Comparison of ENCODE assay signal across 23 cellular contexts in the genomic region with DNA sequence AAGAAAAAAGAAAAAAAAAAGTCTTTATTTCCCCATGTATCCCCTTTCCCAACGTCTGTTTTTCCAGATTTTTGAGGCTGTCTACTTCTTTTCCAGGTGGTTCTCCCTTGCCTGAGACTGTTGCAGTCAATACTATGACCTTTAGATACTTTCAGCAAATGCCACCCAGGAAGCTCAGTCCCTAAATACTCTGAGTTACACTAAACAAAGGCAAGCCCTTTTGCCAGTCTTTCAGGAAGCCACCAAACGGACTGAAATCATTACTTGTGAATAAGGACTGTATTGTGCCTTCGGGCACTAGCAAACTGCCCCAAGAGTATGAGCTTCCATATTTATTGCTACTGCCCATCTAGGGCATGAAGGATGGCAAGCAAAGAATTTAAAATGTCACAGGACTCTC.
DNase-seq lines count a peak whose midpoint lies in the region; ATAC-seq, FAIRE-seq and TF ChIP-seq lines count a peak whose summit lies in the region.
"Had no signal": no experiment of that assay in that cellular context is flagged by ENCODE, and none has a peak within 500 bp of the region (broad histone marks: within the 10 kb centered on the region; RNA-seq: fewer than 3 reads in every experiment).

No MANE protein-coding gene starts in this region.

- no peak for TF ChIP-seq POLR2A in H1 (IDR thresholded peaks at IDR 0.05; ENCODE audit: control extremely low read depth in 1 of 2, low read depth in 2 of 2, low read length in 2 of 2)

- H3K4ac ChIP-seq in H1 (replicated peaks; ENCODE audit: insufficient read length, low read depth, low read length) = no peak overlapping the region

- CTCF ChIA-PET in H1 (lab: Charles Lee; ENCODE audit: partially characterized antibody) = interaction anchor here (0.7 to 0.9 kb wide), 2 partner anchors 467 to 481 kb away, joined by 3 read pairs; no protein-coding TSS in a partner anchor

- H2BK120ac ChIP-seq in H1 (replicated peaks; ENCODE audit: low read depth, low read length) = no peak overlapping the region

- no peaks in the 10 kb centered on the region for H3K27me3 ChIP-seq in OCI-LY3 (ENCODE audit: low read depth, low read length)
- H3K27me3 ChIP-seq in H1 (replicated peaks in 1 of 4; ENCODE audit: control insufficient read depth in 3 of 4, extremely low read depth in 1 of 4, insufficient read depth in 3 of 4, low read length in 3 of 4) = no peaks in the 10 kb centered on the region
- H3K27me3 ChIP-seq: BLaER1 treated with 17β-estradiol and CSF1 and Interleukin-3, amounts not matched to agents 10 nM and 100 nM had no signal

- H3K23me2 ChIP-seq in H1 (ENCODE audit: low read depth, low read length) = no peaks in the 10 kb centered on the region

- H3K14ac ChIP-seq in H1 (ENCODE audit: insufficient read length) = no peak overlapping the region

- no peak overlapping the region for H4K5ac ChIP-seq in H1 (ENCODE audit: insufficient read length, low read depth, low read length)

- H3K4me1 ChIP-seq in OCI-LY3 (ENCODE audit: low read length) = no peaks in the 10 kb centered on the region
- no peaks in the 10 kb centered on the region; a peak in 1 of 7 replicates for H3K4me1 ChIP-seq in H1 (replicated peaks in 1 of 4; ENCODE audit: control insufficient read depth in 3 of 4, insufficient read depth in 4 of 4, low read length in 3 of 4)
- H3K4me1 ChIP-seq: BLaER1 treated with 17β-estradiol and CSF1 and Interleukin-3, amounts not matched to agents 10 nM and 100 nM; Caco-2 had no signal

- H3K56ac ChIP-seq in H1 (replicated peaks; ENCODE audit: insufficient read length, low read depth, low read length) = no peak overlapping the region

- H3K27ac ChIP-seq in OCI-LY3 (ENCODE audit: low read length) (no peak overlapping the region), H1 (ENCODE audit: low read depth, low read length) (no peak overlapping the region)
- H3K27ac ChIP-seq: BLaER1 treated with 17β-estradiol and CSF1 and Interleukin-3, amounts not matched to agents 10 nM and 100 nM; C4-2B had no signal

- no peak overlapping the region for H2BK15ac ChIP-seq in H1 (ENCODE audit: low read length)

- H3K9ac ChIP-seq in OCI-LY3 (ENCODE audit: low read length) (no peak overlapping the region), H1 (replicated peaks in 1 of 4; ENCODE audit: extremely low read depth in 1 of 4, low read depth in 3 of 4, low read length in 3 of 4) (no peak overlapping the region)
- H3K9ac ChIP-seq: BLaER1 treated with 17β-estradiol and CSF1 and Interleukin-3, amounts not matched to agents 10 nM and 100 nM had no signal

- H3K9me3 ChIP-seq in OCI-LY3 (ENCODE audit: insufficient read depth, low read length) (no peaks in the 10 kb centered on the region), H1 (ENCODE audit: insufficient read depth in 2 of 2, low read depth in 1 of 2, low read length in 1 of 2) (no peaks in the 10 kb centered on the region)
- H3K9me3 ChIP-seq: BLaER1 treated with 17β-estradiol and CSF1 and Interleukin-3, amounts not matched to agents 10 nM and 100 nM; Caco-2 had no signal

- no peak for FAIRE-seq in H1 (lab: Jason Lieb, UNC)
- FAIRE-seq: A204.1, D721Med, G401.6, GM12891, GM19239 had no signal

- no peak for DNase-seq in H1 (ENCODE audit: low read depth in 1 of 2, low spot score in 2 of 2)
- DNase-seq in left colon = no peak
- no peak for DNase-seq in activated gamma-delta T cell treated with Interleukin-2 at 50 U/mL for 16 hours
- no peak for DNase-seq in NCI-H2227 treated with DMSO at 0.1 percent for 48 hours (lab: John Stamatoyannopoulos, UW)
- no peak for DNase-seq in AG20443 (ENCODE audit: low spot score)
- DNase-seq in SW 1271 (lab: John Stamatoyannopoulos, UW) = no peak
- DNase-seq: 8988T; ACHN; AML-193; Caco-2; Calu3; CD4-positive, alpha-beta T cell; CD8-positive, alpha-beta T cell; DMS79 treated with DMSO at 0.1 percent for 48 hours; GF-D8 had no signal

- H3K36me3 ChIP-seq in OCI-LY3 (replicated peaks; ENCODE audit: low read depth, low read length) (no peaks in the 10 kb centered on the region), H1 (ENCODE audit: control insufficient read depth in 2 of 4, insufficient read depth in 4 of 4, low read length in 3 of 4) (no peaks in the 10 kb centered on the region)
- H3K36me3 ChIP-seq: BLaER1 treated with 17β-estradiol and CSF1 and Interleukin-3, amounts not matched to agents 10 nM and 100 nM had no signal

- H2AFZ ChIP-seq in OCI-LY3 (ENCODE audit: low read depth, low read length) (0 out of 2 replicates have a peak overlapping the region, but pooled peaks have one; percentile 7), H1 (ENCODE audit: low read length) (0 out of 2 replicates have a peak overlapping the region, but pooled peaks have one; percentile 58)

- H2BK20ac ChIP-seq in H1 (ENCODE audit: low read length) = no peak overlapping the region

- H3K79me1 ChIP-seq in H1 (ENCODE audit: low read depth, low read length) = no peaks in the 10 kb centered on the region

- TF ChIP-seq RAD21 in H1 (IDR thresholded peaks at IDR 0.05 in 1 of 2, conservative IDR thresholded peaks at IDR 0.05 in 1 of 2; ENCODE audit: low read depth in 2 of 2, low read length in 2 of 2) = no peak

- WGBS in H1 (ENCODE audit: extremely low coverage in 1 of 2, insufficient coverage in 1 of 2, insufficient read length in 1 of 2, insufficient replicate concordance in 2 of 2, low coverage in 1 of 2, low lambda C conversion rate in 2 of 2, missing lambda C conversion rate in 1 of 2), 2 experiments = 92% methylated on average over 3 of the region's 3 CpGs; no CpG with 5 or more reads in 1 of the 2 experiments

- TF ChIP-seq CTCF in OCI-LY3 (IDR thresholded peaks at IDR 0.05; ENCODE audit: low read depth, low read length) (no peak), H1 (IDR thresholded peaks at IDR 0.05; ENCODE audit: control extremely low read depth in 1 of 3, insufficient read depth in 1 of 3, low read depth in 1 of 3, low read length in 3 of 3) (no peak)

- intact Hi-C loops in left colon (cut with DNase I, micrococcal nuclease) = no loop called here

- no peaks in the 10 kb centered on the region for H4K20me1 ChIP-seq in OCI-LY3 (ENCODE audit: insufficient read depth, low read length)
- H4K20me1 ChIP-seq in H1 (replicated peaks in 1 of 2; ENCODE audit: control insufficient read depth in 1 of 2, insufficient read depth in 2 of 2, low read length in 2 of 2) = no peaks in the 10 kb centered on the region
- H4K20me1 ChIP-seq: BLaER1 treated with 17β-estradiol and CSF1 and Interleukin-3, amounts not matched to agents 10 nM and 100 nM had no signal

- H2BK5ac ChIP-seq in H1 (ENCODE audit: low read depth, low read length) = no peak overlapping the region

- H4K8ac ChIP-seq in H1 (ENCODE audit: extremely low read depth, insufficient read depth, low read length) = no peak overlapping the region

- H3K79me2 ChIP-seq in OCI-LY3 (ENCODE audit: low read length) (no peaks in the 10 kb centered on the region), H1 (ENCODE audit: control insufficient read depth in 1 of 2, insufficient read depth in 2 of 2, low read length in 2 of 2) (no peaks in the 10 kb centered on the region)

- no peak overlapping the region for H3K23ac ChIP-seq in H1 (ENCODE audit: insufficient read length)

- peak; percentile 64 for ATAC-seq in left colon
- ATAC-seq: CD8-positive, alpha-beta T cell had no signal

- H3K4me2 ChIP-seq in OCI-LY3 (ENCODE audit: low read length) = no peak overlapping the region
- H3K4me2 ChIP-seq in H1 (ENCODE audit: insufficient read depth in 1 of 2, low read depth in 2 of 2, low read length in 2 of 2) = no peak overlapping the region
- H3K4me2 ChIP-seq: BLaER1 treated with 17β-estradiol and CSF1 and Interleukin-3, amounts not matched to agents 10 nM and 100 nM had no signal

- H4K91ac ChIP-seq in H1 (replicated peaks; ENCODE audit: insufficient read length, low read length) = no peak overlapping the region

- no peak for TF ChIP-seq EP300 in H1 (IDR thresholded peaks at IDR 0.05; ENCODE audit: borderline replicate concordance in 1 of 2, low read depth in 2 of 2, low read length in 2 of 2)

- POLR2A ChIA-PET in H1 (lab: Charles Lee; ENCODE audit: partially characterized antibody) = no interaction called here

- H2AK5ac ChIP-seq in H1 (ENCODE audit: low read depth, low read length) = no peak overlapping the region

- no peak overlapping the region for H2BK12ac ChIP-seq in H1 (ENCODE audit: low read depth, low read length)

- no peak overlapping the region for H3K18ac ChIP-seq in H1 (ENCODE audit: extremely low read depth, low read length)

- H3K4me3 ChIP-seq in OCI-LY3 (ENCODE audit: low read length) (no peak overlapping the region), H1 (ENCODE audit: extremely low read depth in 1 of 4, insufficient read depth in 2 of 4, low read depth in 3 of 4, low read length in 4 of 4) (no peak overlapping the region)
- H3K4me3 ChIP-seq: BLaER1 treated with 17β-estradiol and CSF1 and Interleukin-3, amounts not matched to agents 10 nM and 100 nM had no signal

TF ChIP-seq in H1, 55 proteins besides CTCF, POLR2A, EP300 and RAD21:
- TF ChIP-seq, protein P1, sequence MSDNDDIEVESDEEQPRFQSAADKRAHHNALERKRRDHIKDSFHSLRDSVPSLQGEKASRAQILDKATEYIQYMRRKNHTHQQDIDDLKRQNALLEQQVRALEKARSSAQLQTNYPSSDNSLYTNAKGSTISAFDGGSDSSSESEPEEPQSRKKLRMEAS (IDR thresholded peaks at IDR 0.05) = no peak
- TF ChIP-seq SUZ12 (IDR thresholded peaks at IDR 0.05; ENCODE audit: low read length) = no peak
